18 cellular contexts compared by ENCODE assay signal in genomic region chr13:112715715-112716460, GRCh38. TPM values are rescaled to one million over a fixed set of nuclear protein-coding genes. Genes with fewer than 3 reads are reported as not detected.
A peak's percentile ranks its signal among the peaks of the same experiment; 100 is the strongest.
DNase-seq lines count a peak whose midpoint lies in the region; ATAC-seq and TF ChIP-seq lines count a peak whose summit lies in the region.
"Had no signal": no experiment of that assay in that cellular context is flagged by ENCODE, and none has a peak within 500 bp of the region (broad histone marks: within the 10 kb centered on the region; RNA-seq: fewer than 3 reads in every experiment).

No MANE protein-coding gene starts in this region.

- H3K4me2 ChIP-seq in GM23248 (ENCODE audit: unreplicated experiment) (no peak overlapping the region), neural progenitor cell (no peak overlapping the region)

- no TSS peak for BruUV-seq in Caco-2 (replicated peaks; lab: Mats Ljungman, UMichigan)

- peaks cover 77% of the 10 kb centered on the region for H3K36me3 Mint-ChIP-seq in Caco-2 (ENCODE audit: insufficient read depth, unreplicated experiment)
- H3K36me3 Mint-ChIP-seq in T-helper 17 cell (ENCODE audit: low read depth) = no peaks in the 10 kb centered on the region
- H3K36me3 Mint-ChIP-seq in neural progenitor cell = peaks cover 23% of the 10 kb centered on the region
- H3K36me3 Mint-ChIP-seq in activated T-cell treated with anti-CD3 and anti-CD28 coated beads, Interleukin-2, amount 50 U/mL, for 4 hours (ENCODE audit: insufficient read depth) = peaks cover 8% of the 10 kb centered on the region

- H3K79me2 ChIP-seq in GM23248 (ENCODE audit: insufficient read depth) (no peaks in the 10 kb centered on the region), neural progenitor cell (ENCODE audit: low read depth) (peaks cover 45% of the 10 kb centered on the region)

- H3F3A ChIP-seq in GM23248 (ENCODE audit: insufficient read depth) (no peaks in the 10 kb centered on the region), neural progenitor cell (ENCODE audit: low read depth) (peaks cover 28% of the 10 kb centered on the region)

- H3K27ac Mint-ChIP-seq in Caco-2 (ENCODE audit: unreplicated experiment) (peak overlapping the region; percentile 76), T-helper 17 cell (peak overlapping the region; percentile 63), neural progenitor cell (no peak overlapping the region)
- H3K27ac Mint-ChIP-seq: activated naive CD8-positive, alpha-beta T cell had no signal

- CTCF ChIA-PET in Caco-2 (lab: Charles Lee) = no interaction called here

- H3K27ac ChIP-seq in GM23248 (no peak overlapping the region), neural progenitor cell (no peak overlapping the region), uterus (peak overlapping the region in 1 of 2 donors; percentile 13)
- H3K27ac ChIP-seq: WERI-Rb-1 had no signal

- WGBS in GM23248 (ENCODE audit: low coverage in 1 of 2, low lambda C conversion rate in 2 of 2, missing lambda C conversion rate in 2 of 2), 2 experiments = 82% methylated on average over 13 of the region's 13 CpGs

- TF ChIP-seq POLR2A in uterus (IDR thresholded peaks at IDR 0.05) = no peak

- H3K9me3 ChIP-seq in Caco-2 (no peaks in the 10 kb centered on the region), GM23248 (ENCODE audit: low read depth) (no peaks in the 10 kb centered on the region), T-helper 17 cell (ENCODE audit: control insufficient read depth, low read length, poor library complexity, severe bottlenecking) (no peaks in the 10 kb centered on the region), neural progenitor cell (ENCODE audit: low read depth) (no peaks in the 10 kb centered on the region), uterus (no peaks in the 10 kb centered on the region)

- H3K27me3 Mint-ChIP-seq in Caco-2 (ENCODE audit: insufficient read depth, unreplicated experiment) (no peaks in the 10 kb centered on the region), T-helper 17 cell (no peaks in the 10 kb centered on the region), neural progenitor cell (ENCODE audit: insufficient read depth, low read depth) (peaks cover 4% of the 10 kb centered on the region)
- H3K27me3 Mint-ChIP-seq in activated T-cell treated with anti-CD3 and anti-CD28 coated beads, Interleukin-2, amount 50 U/mL, for 4 hours (ENCODE audit: low read depth) = no peaks in the 10 kb centered on the region
- H3K27me3 Mint-ChIP-seq: activated naive CD8-positive, alpha-beta T cell had no signal

- H2AFZ ChIP-seq in GM23248 (no peak overlapping the region), neural progenitor cell (replicated peaks) (no peak overlapping the region)

- H3K36me3 ChIP-seq in Caco-2 (ENCODE audit: control insufficient read depth, insufficient read depth, low read length) = no peaks in the 10 kb centered on the region; the same call in 1 of the 2 replicates
- H3K36me3 ChIP-seq in GM23248 (ENCODE audit: low read depth) = no peaks in the 10 kb centered on the region
- no peaks in the 10 kb centered on the region for H3K36me3 ChIP-seq in neural progenitor cell
- H3K36me3 ChIP-seq in uterus = no peaks in the 10 kb centered on the region

- H3K4me3 ChIP-seq in Caco-2 (ENCODE audit: low read depth, low read length) (no peak overlapping the region), GM23248 (no peak overlapping the region), neural progenitor cell (no peak overlapping the region), uterus (no peak overlapping the region)

- no peaks in the 10 kb centered on the region for H3K9me2 ChIP-seq in GM23248 (ENCODE audit: insufficient read depth)

- H3K4me1 ChIP-seq in Caco-2 (peaks cover 76% of the 10 kb centered on the region), GM23248 (ENCODE audit: insufficient read depth) (peaks cover 9% of the 10 kb centered on the region; the same call in 1 of the 2 replicates), neural progenitor cell (peaks cover 40% of the 10 kb centered on the region), uterus (peaks cover 0 to 7% of the 10 kb centered on the region in 2 donors)

- H3K4me3 Mint-ChIP-seq in Caco-2 (ENCODE audit: unreplicated experiment) (peak overlapping the region; percentile 27), T-helper 17 cell (no peak overlapping the region), neural progenitor cell (peak overlapping the region; percentile 50)
- no peak overlapping the region for H3K4me3 Mint-ChIP-seq in activated T-cell treated with anti-CD3 and anti-CD28 coated beads, Interleukin-2, amount 50 U/mL, for 4 hours
- H3K4me3 Mint-ChIP-seq: activated naive CD8-positive, alpha-beta T cell had no signal

- H3K9ac ChIP-seq in GM23248 = no peak overlapping the region
- H3K9ac ChIP-seq in neural progenitor cell = no peak overlapping the region

- in situ Hi-C loops in GM23248 (cut with MboI) = no loop called here

- ATAC-seq in T-helper 17 cell = no peak
- ATAC-seq in activated T-cell treated with anti-CD3 and anti-CD28 coated beads, Interleukin-2, amount 50 U/mL, for 4 hours = no peak
- no peak for ATAC-seq in HG02981 (IDR thresholded peaks at IDR 0.05; ENCODE audit: unreplicated experiment)
- no peak for ATAC-seq in HG02884 (IDR thresholded peaks at IDR 0.05; ENCODE audit: unreplicated experiment)

- H3K4me1 Mint-ChIP-seq in Caco-2 (ENCODE audit: low read depth, unreplicated experiment) (peaks cover 66% of the 10 kb centered on the region), T-helper 17 cell (peaks cover 18% of the 10 kb centered on the region), neural progenitor cell (peaks cover 50% of the 10 kb centered on the region)
- H3K4me1 Mint-ChIP-seq in activated T-cell treated with anti-CD3 and anti-CD28 coated beads, Interleukin-2, amount 50 U/mL, for 4 hours (ENCODE audit: low read depth) = peaks cover 10% of the 10 kb centered on the region

- DNase-seq in Caco-2 = peak in 1 of 2 experiments; percentile 31
- peak; percentile 7 for DNase-seq in GM23248
- no peak for DNase-seq in T-helper 17 cell
- no peak for DNase-seq in neural progenitor cell (ENCODE audit: low spot score)
- no peak for DNase-seq in activated T-cell treated with anti-CD3 and anti-CD28 coated beads, Interleukin-2, amount 50 U/mL, for 4 hours
- DNase-seq in uterus = no peak
- DNase-seq: activated CD4-positive, alpha-beta T cell treated with anti-CD3 and anti-CD28 coated beads, Interleukin-2, amount 50 U/mL, for 48 hours; activated T-cell treated with anti-CD3 and anti-CD28 coated beads, Interleukin-2, amount 50 U/mL, for 1 hour; CD8-positive, alpha-beta memory T cell; cortex of kidney; NCI-H1417 treated with DMSO at 0.1 percent for 48 hours; NCI-H345; NK-92 treated with Interleukin-12 subunit alpha and Interleukin-12 subunit beta, amount 100 ng/mL, for 24 hours; stimulated activated naive CD4-positive, alpha-beta T cell treated with Interleukin-2 at 50 U/mL for 16 hours; WERI-Rb-1 had no signal

- POLR2A ChIA-PET in Caco-2 (lab: Charles Lee) = no interaction called here

- TF ChIP-seq CTCF in Caco-2 (IDR thresholded peaks at IDR 0.05; ENCODE audit: insufficient read depth in 1 of 2, low read depth in 1 of 2, low read length in 1 of 2, severe bottlenecking in 1 of 2, unreplicated experiment in 1 of 2) (no peak), neural progenitor cell (IDR thresholded peaks at IDR 0.05) (no peak), uterus (IDR thresholded peaks at IDR 0.05) (no peak)

- intact Hi-C loops in Caco-2 (cut with micrococcal nuclease; ENCODE audit: unreplicated experiment) = loop anchor here (10.0 kb wide), 1 partner anchor 159 kb away; no protein-coding TSS in a partner anchor
- intact Hi-C loops in uterus (cut with DNase I; ENCODE audit: low total_unique reads) = no loop called here

- H3K9me3 Mint-ChIP-seq in Caco-2 (ENCODE audit: unreplicated experiment) (no peaks in the 10 kb centered on the region), neural progenitor cell (peaks cover 17% of the 10 kb centered on the region)
- no peaks in the 10 kb centered on the region for H3K9me3 Mint-ChIP-seq in activated T-cell treated with anti-CD3 and anti-CD28 coated beads, Interleukin-2, amount 50 U/mL, for 4 hours
- H3K9me3 Mint-ChIP-seq: CD8-positive, alpha-beta memory T cell had no signal

- no peaks in the 10 kb centered on the region for H4K20me1 ChIP-seq in GM23248 (ENCODE audit: insufficient read depth)
- peaks cover 22% of the 10 kb centered on the region for H4K20me1 ChIP-seq in neural progenitor cell (ENCODE audit: low read depth)

- H3K27me3 ChIP-seq in Caco-2 (replicated peaks; ENCODE audit: control insufficient read depth, insufficient read depth, low read length) (no peaks in the 10 kb centered on the region), GM23248 (replicated peaks; ENCODE audit: insufficient read depth) (no peaks in the 10 kb centered on the region), neural progenitor cell (no peaks in the 10 kb centered on the region), uterus (no peaks in the 10 kb centered on the region)

RNA-seq across cellular contexts. Expression of gene ATP11A, which starts 26.1 kb away (rescaled TPM):
- total RNA-seq in Caco-2 (2022) (222 and 232 TPM in 2 replicates), T-helper 17 cell (10 to 100 TPM; 56.8 to 79.5 TPM), neural progenitor cell (ENCODE audit: low replicate concordance) (12.6 and 17.6 TPM in 2 replicates), uterus (100 to 1,000 TPM in 1 of 4 donors, 10 to 100 TPM in 3; 12.8 to 149 (median 22.8) TPM)
- total RNA-seq in GM23248 (2014; rRNA removed; shearing (Covaris generic)) = 3.2 and 4.9 TPM in 2 replicates
- polyA plus RNA-seq in GM23248 (2016; fragmentation: Nextera tagmentation; extraction: Ambion mirVana) = 4.4 and 5.0 TPM in 2 replicates
- total RNA-seq in activated T-cell treated with anti-CD3 and anti-CD28 coated beads, Interleukin-2, amount 50 U/mL, for 4 hours = 10 to 100 TPM; 34.7 to 40.8 (median 35.6) TPM

Comparison
In these comparisons a context has a peak if more than half of its experiments do, and no peak if none do; other contexts are left out.
1. H3K4me3 Mint-ChIP-seq: peak in Caco-2 (single experiment) and neural progenitor cell (single experiment); none in T-helper 17 cell (single experiment) and activated T-cell treated with anti-CD3 and anti-CD28 coated beads, Interleukin-2, amount 50 U/mL, for 4 hours (single experiment).